Comparison of ENCODE assay signal across 13 cellular contexts in the genomic region with DNA sequence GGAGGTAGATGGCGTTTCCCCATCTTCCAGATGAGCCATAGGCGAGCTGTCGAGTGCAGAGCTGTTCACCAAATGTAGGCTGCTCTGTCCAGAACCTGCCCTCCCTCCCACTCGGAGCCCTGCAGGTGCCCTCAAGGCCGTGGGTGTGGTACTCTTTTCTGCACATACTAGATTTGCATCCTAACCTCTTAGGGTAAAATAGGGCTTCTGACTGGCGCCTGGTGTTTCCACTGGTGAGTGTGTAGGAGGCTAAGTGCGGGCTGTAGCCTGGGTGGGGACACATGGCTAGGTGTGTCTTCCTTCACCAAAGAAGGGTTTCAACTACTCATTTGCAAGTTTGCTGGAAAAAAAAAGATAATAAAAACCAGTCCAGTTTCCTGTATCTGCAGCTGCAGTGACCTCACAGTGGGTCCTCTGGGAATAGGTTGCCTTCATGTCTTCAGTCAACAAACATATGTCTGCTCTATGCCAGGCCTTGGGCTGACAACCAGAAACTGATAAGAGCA. TPM values are rescaled to one million over a fixed set of nuclear protein-coding genes. Genes with fewer than 3 reads are reported as not detected.
DNase-seq lines count a peak whose midpoint lies in the region; ATAC-seq, FAIRE-seq and TF ChIP-seq lines count a peak whose summit lies in the region.
"Had no signal": no experiment of that assay in that cellular context is flagged by ENCODE, and none has a peak within 500 bp of the region (broad histone marks: within the 10 kb centered on the region; RNA-seq: fewer than 3 reads in every experiment).

No MANE protein-coding gene starts in this region.

- H3K4me1 ChIP-seq in BLaER1, result peaks cover 100% of the 10 kb centered on the region
- H3K4me1 ChIP-seq: esophagus muscularis mucosa had no signal

- peaks cover 8% of the 10 kb centered on the region for H3K4me1 Mint-ChIP-seq in T-helper 17 cell

- DNase-seq in GM19239 (ENCODE audit: insufficient read length, low spot score) (peak; percentile 59), T-helper 17 cell (no peak), foreskin fibroblast (no peak), HTR-8/SVneo (ENCODE audit: insufficient read length, low spot score) (no peak), T-helper 2 cell (no peak)
- no peak for DNase-seq in activated naive CD4-positive, alpha-beta T cell treated with anti-CD3 and anti-CD28 coated beads, Interleukin-2, amount 50 U/mL, for 16 hours
- DNase-seq: NCI-H446 had no signal

- H3K36me3 Mint-ChIP-seq in T-helper 17 cell (ENCODE audit: low read depth), result no peaks in the 10 kb centered on the region

- no peaks in the 10 kb centered on the region for H3K27me3 ChIP-seq in BLaER1

- ATAC-seq in HG03025 (IDR thresholded peaks at IDR 0.05; ENCODE audit: low FRiP score, unreplicated experiment) (peak; percentile 72), T-helper 17 cell (peak; percentile 16)

- H3K4me3 Mint-ChIP-seq in T-helper 17 cell, result no peak overlapping the region
- H3K4me3 Mint-ChIP-seq: GM23338 had no signal

- H3K27ac ChIP-seq in BLaER1, result peak overlapping the region; percentile 85
- H3K27ac ChIP-seq: esophagus muscularis mucosa had no signal

- H3K9ac ChIP-seq in BLaER1, result no peak overlapping the region

- H3K36me3 ChIP-seq in BLaER1, result no peaks in the 10 kb centered on the region
- H3K36me3 ChIP-seq: esophagus muscularis mucosa had no signal

- H3K4me2 ChIP-seq in BLaER1, result peak overlapping the region; percentile 92
- H3K4me2 ChIP-seq: GM23338 had no signal

- H3K27ac Mint-ChIP-seq in T-helper 17 cell, result no peak overlapping the region
- H3K27ac Mint-ChIP-seq: GM23338 had no signal

- FAIRE-seq in GM19239 (lab: Jason Lieb, UNC) (peak; percentile 94), HTR-8/SVneo (lab: Jason Lieb, UNC) (no peak)
- FAIRE-seq: G401.6 had no signal

- no peaks in the 10 kb centered on the region for H3K27me3 Mint-ChIP-seq in T-helper 17 cell

- H3K9me3 ChIP-seq in BLaER1 (no peaks in the 10 kb centered on the region), T-helper 17 cell (ENCODE audit: control insufficient read depth, low read length, poor library complexity, severe bottlenecking) (no peaks in the 10 kb centered on the region)
- H3K9me3 ChIP-seq: esophagus muscularis mucosa had no signal

- peak overlapping the region; percentile 8; the same call in 1 of the 2 replicates for H3K4me3 ChIP-seq in BLaER1
- H3K4me3 ChIP-seq in foreskin fibroblast (ENCODE audit: low read depth in 1 of 2, low read length in 2 of 2), result no peak overlapping the region
- H3K4me3 ChIP-seq: esophagus muscularis mucosa, GM23338 had no signal

- TF ChIP-seq CTCF in foreskin fibroblast (IDR thresholded peaks at IDR 0.05; ENCODE audit: low read depth, low read length), result no peak

- no peaks in the 10 kb centered on the region for H4K20me1 ChIP-seq in BLaER1

RNA-seq across cellular contexts. Expression of a gene that starts 8.5 kb away (rescaled TPM):
- 1 to 10 TPM; 2.3 to 3.8 TPM for total RNA-seq in T-helper 17 cell
- total RNA-seq: posterior vena cava had no signal

RNA-seq across cellular contexts. Expression of a gene that starts 24.2 kb away (rescaled TPM):
- total RNA-seq in T-helper 17 cell, result 10 to 100 TPM; 16.5 to 19.2 TPM

RNA-seq across cellular contexts. Expression of a gene that starts 29.8 kb away (rescaled TPM):
- 1 to 10 TPM; 3.3 to 5.9 TPM for total RNA-seq in T-helper 17 cell

RNA-seq across cellular contexts. Expression of a gene that starts 32.4 kb away (rescaled TPM):
- total RNA-seq in T-helper 17 cell, result 10 to 100 TPM; 74.1 to 89.1 TPM
